In the genomic region with DNA sequence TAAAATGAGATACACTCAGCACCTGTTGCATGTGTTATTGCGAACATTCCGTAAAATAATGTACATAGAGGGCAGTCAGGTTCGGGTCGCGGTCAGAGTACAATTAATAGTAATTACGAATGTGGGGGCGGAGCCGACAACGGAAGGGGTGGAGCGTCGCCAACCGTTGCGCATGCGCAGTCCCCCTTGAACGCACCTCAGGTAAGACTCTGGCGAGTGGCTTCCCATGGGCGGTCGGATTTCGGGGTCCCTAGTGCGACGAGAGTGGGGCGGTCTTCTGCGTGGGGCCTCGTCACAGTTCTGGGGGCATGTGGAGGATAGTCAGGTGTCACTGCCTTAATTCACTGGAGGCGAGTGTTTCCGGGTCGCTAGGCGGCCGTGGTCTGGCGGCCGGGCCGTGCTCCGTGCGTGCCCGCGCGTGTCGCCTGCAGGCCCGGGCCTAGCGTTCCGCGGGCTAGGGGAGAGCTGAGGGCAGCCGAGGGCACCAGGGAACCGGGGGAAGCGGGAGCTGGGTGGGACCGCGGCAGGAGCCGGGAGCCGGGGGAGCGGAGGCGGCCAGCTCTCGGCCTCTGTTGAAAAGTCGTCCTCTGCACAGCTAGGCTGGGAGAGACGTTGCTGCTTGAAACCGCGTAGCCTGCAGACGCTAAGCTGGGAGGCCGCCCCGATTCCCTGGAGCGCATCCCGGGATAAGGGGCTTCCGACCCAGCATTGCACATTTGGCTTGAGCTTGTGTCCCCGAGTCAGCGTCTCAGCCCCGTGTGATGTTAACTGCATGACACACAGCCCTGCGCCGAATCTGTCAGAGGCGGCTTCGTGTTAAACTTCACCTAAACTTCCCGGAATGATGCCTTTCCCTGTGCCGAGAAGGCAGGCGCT, we compare ENCODE assay signal across 8 cellular contexts. TPM values are rescaled to one million over a fixed set of nuclear protein-coding genes. Genes with fewer than 3 reads are reported as not detected.
DNase-seq lines count a peak whose midpoint lies in the region; ATAC-seq and TF ChIP-seq lines count a peak whose summit lies in the region.

Gene CEBPZOS, plus strand, starts transcription at position 177 of the 876 bp plus-strand sequence. CDS start 3,209 bp downstream, outside the sequence.

- H3K27me3 Mint-ChIP-seq in activated naive CD8-positive, alpha-beta T cell treated with anti-CD3 and anti-CD28 coated beads, Interleukin-2, amount 10 ng/mL, durations not matched to agents 7 days and 5 days, result no peaks in the 10 kb centered on the region
- H3K27me3 Mint-ChIP-seq in progenitor cell of endocrine pancreas, result no peaks in the 10 kb centered on the region

- H3K4me1 Mint-ChIP-seq in activated naive CD8-positive, alpha-beta T cell treated with anti-CD3 and anti-CD28 coated beads, Interleukin-2, amount 10 ng/mL, durations not matched to agents 7 days and 5 days, result peaks cover 21% of the 10 kb centered on the region
- no peaks in the 10 kb centered on the region for H3K4me1 Mint-ChIP-seq in progenitor cell of endocrine pancreas (ENCODE audit: low read depth)

- H3K4me3 Mint-ChIP-seq in activated naive CD8-positive, alpha-beta T cell treated with anti-CD3 and anti-CD28 coated beads, Interleukin-2, amount 10 ng/mL, durations not matched to agents 7 days and 5 days, result peak within 1 kb of the TSS; percentile 100
- peak within 1 kb of the TSS; percentile 49 for H3K4me3 Mint-ChIP-seq in progenitor cell of endocrine pancreas (ENCODE audit: low read depth)

- peak within 1 kb of the TSS; percentile 82 for H3K9ac ChIP-seq in SU-DHL-6 (ENCODE audit: low read length)

- DNase-seq in GM12864 (ENCODE audit: low read depth) (peak; percentile 67), NCI-H1417 (lab: John Stamatoyannopoulos, UW) (peak; percentile 86 to 94 (median 94)), Right ventricle myocardium superior (peak; percentile 92), progenitor cell of endocrine pancreas (ENCODE audit: low spot score, unreplicated experiment) (no peak), ureter (ENCODE audit: low spot score) (peak; percentile 91)
- peak; percentile 92 for DNase-seq in activated naive CD8-positive, alpha-beta T cell treated with anti-CD3 and anti-CD28 coated beads, Interleukin-2, amount 10 ng/mL, durations not matched to agents 7 days and 5 days

- H3K4me2 ChIP-seq in SU-DHL-6 (ENCODE audit: low read depth, low read length, poor library complexity, severe bottlenecking), result peak within 1 kb of the TSS; percentile 95

- no peaks in the 10 kb centered on the region for H4K20me1 ChIP-seq in SU-DHL-6 (ENCODE audit: low read depth, low read length)

- peaks cover 43% of the 10 kb centered on the region for H3K79me2 ChIP-seq in SU-DHL-6 (ENCODE audit: insufficient read depth, low read length)

- peaks cover 5% of the 10 kb centered on the region for H3K36me3 Mint-ChIP-seq in activated naive CD8-positive, alpha-beta T cell treated with anti-CD3 and anti-CD28 coated beads, Interleukin-2, amount 10 ng/mL, durations not matched to agents 7 days and 5 days
- H3K36me3 Mint-ChIP-seq in progenitor cell of endocrine pancreas (ENCODE audit: insufficient read depth), result peaks cover 4% of the 10 kb centered on the region

- no peaks in the 10 kb centered on the region for H3K9me3 ChIP-seq in SU-DHL-6 (ENCODE audit: insufficient read depth, low read length)

- TF ChIP-seq CTCF in GM12864 (IDR thresholded peaks at IDR 0.05; ENCODE audit: low read depth, low read length, missing control alignments) (no peak), SU-DHL-6 (IDR thresholded peaks at IDR 0.05; ENCODE audit: insufficient read depth, low read length, poor library complexity, severe bottlenecking) (no peak), progenitor cell of endocrine pancreas (IDR thresholded peaks at IDR 0.05; ENCODE audit: unreplicated experiment) (no peak)

- peak within 1 kb of the TSS; percentile 77 for H3K4me3 ChIP-seq in GM12864 (ENCODE audit: low read depth, low read length)
- H3K4me3 ChIP-seq in SU-DHL-6 (ENCODE audit: insufficient read depth, low read length, poor library complexity, severe bottlenecking), result peak within 1 kb of the TSS; percentile 81

- intact Hi-C loops in Right ventricle myocardium superior (cut with DNase I), result no loop called here

- peaks cover 13% of the 10 kb centered on the region; the same call in 1 of the 2 replicates for H3K36me3 ChIP-seq in SU-DHL-6 (ENCODE audit: low read length)

- no peaks in the 10 kb centered on the region for H3K9me3 Mint-ChIP-seq in activated naive CD8-positive, alpha-beta T cell treated with anti-CD3 and anti-CD28 coated beads, Interleukin-2, amount 10 ng/mL, durations not matched to agents 7 days and 5 days
- peaks cover 3% of the 10 kb centered on the region for H3K9me3 Mint-ChIP-seq in progenitor cell of endocrine pancreas (ENCODE audit: low read depth)

- no peaks in the 10 kb centered on the region for H3K9me2 ChIP-seq in SU-DHL-6 (replicated peaks; ENCODE audit: insufficient read depth, low read length)

- peaks cover 31% of the 10 kb centered on the region for H3F3A ChIP-seq in SU-DHL-6 (ENCODE audit: insufficient read depth)

- peak within 1 kb of the TSS; percentile 81 for H3K27ac ChIP-seq in SU-DHL-6 (ENCODE audit: low read depth, low read length)

- POLR2A ChIA-PET in activated naive CD8-positive, alpha-beta T cell treated with anti-CD3 and anti-CD28 coated beads, Interleukin-2, amount 10 ng/mL, durations not matched to agents 7 days and 5 days (lab: Charles Lee), result interaction anchor here (0.7 to 1.9 kb wide), 4 partner anchors 35 to 230 kb away, joined by 3 to 20 read pairs (median 6); partner anchors contain the start of genes CEBPZ, EIF2AK2, NDUFAF7 and STRN

- peak within 1 kb of the TSS; percentile 99 for H3K27ac Mint-ChIP-seq in activated naive CD8-positive, alpha-beta T cell treated with anti-CD3 and anti-CD28 coated beads, Interleukin-2, amount 10 ng/mL, durations not matched to agents 7 days and 5 days
- H3K27ac Mint-ChIP-seq in progenitor cell of endocrine pancreas, result no peak within 1 kb of the TSS

- ATAC-seq in HG02759 (IDR thresholded peaks at IDR 0.05; ENCODE audit: unreplicated experiment), result peak; percentile 79
- peak; percentile 86 for ATAC-seq in activated naive CD8-positive, alpha-beta T cell treated with anti-CD3 and anti-CD28 coated beads, Interleukin-2, amount 10 ng/mL, durations not matched to agents 7 days and 5 days (ENCODE audit: low read depth)
- peak; percentile 96 for ATAC-seq in Right ventricle myocardium superior (ENCODE audit: poor library complexity)

- H2AFZ ChIP-seq in SU-DHL-6 (ENCODE audit: low read depth, low read length, severe bottlenecking), result peak within 1 kb of the TSS; percentile 81

- H3K27me3 ChIP-seq in SU-DHL-6 (ENCODE audit: low read length), result no peaks in the 10 kb centered on the region

RNA-seq across cellular contexts. Expression of gene CEBPZOS, which starts in this region (rescaled TPM):
- total RNA-seq in activated naive CD8-positive, alpha-beta T cell treated with anti-CD3 and anti-CD28 coated beads, Interleukin-2, amount 10 ng/mL, durations not matched to agents 7 days and 5 days, result 10 to 100 TPM; 38.1 to 41.8 TPM
- total RNA-seq in Right ventricle myocardium superior (57.8 TPM), progenitor cell of endocrine pancreas (0.84 and 1.0 TPM in 2 replicates), ureter (58.6 TPM)

Comparison
In these comparisons a context has a peak if more than half of its experiments do, and no peak if none do; other contexts are left out.
1. RNA of gene CEBPZOS (total RNA-seq): 58.6 TPM in ureter (single experiment), 57.8 TPM in Right ventricle myocardium superior (single experiment) and 38.1 to 41.8 TPM in activated naive CD8-positive, alpha-beta T cell treated with anti-CD3 and anti-CD28 coated beads, Interleukin-2, amount 10 ng/mL, durations not matched to agents 7 days and 5 days; 0.84 to 1.0 TPM in progenitor cell of endocrine pancreas; every median in the first group is over 10 times any median in the second.
2. Peak in every context shown above with its lines, with median percentiles within 50 percentile points of each other: ATAC-seq.